ENCODE assay signal across 1 cellular context in the genomic region with DNA sequence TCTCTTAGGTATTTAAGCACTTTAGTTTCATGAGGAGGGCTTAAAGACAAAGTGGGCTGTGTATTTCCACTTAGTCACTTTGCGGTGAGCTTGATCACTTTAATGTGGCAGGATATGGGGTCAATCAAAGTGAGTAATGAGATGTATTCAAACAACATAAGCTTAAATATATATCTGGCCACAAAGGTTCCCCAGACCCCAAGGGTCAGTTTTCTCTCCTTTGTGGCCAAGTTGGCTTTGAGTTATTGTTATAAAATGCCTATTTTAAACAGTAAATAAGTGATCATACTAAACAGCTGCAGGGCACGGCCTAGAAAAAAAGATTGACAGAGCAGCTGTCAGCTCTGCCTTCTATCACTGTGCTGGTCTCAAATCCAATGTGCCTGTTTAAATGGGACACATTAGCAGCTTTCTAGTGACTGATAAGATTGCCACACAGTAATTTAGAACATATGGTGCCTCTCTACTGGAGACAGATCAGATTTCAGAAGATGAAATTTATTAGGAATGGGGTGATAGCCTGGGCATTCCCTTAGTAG.
TF ChIP-seq lines count a peak whose summit lies in the region.

No MANE protein-coding gene starts in this region.

TF ChIP-seq in GM12878, 131 proteins besides CTCF, POLR2A, EP300 and RAD21 (continued from another document):
- TF ChIP-seq, protein P1, sequence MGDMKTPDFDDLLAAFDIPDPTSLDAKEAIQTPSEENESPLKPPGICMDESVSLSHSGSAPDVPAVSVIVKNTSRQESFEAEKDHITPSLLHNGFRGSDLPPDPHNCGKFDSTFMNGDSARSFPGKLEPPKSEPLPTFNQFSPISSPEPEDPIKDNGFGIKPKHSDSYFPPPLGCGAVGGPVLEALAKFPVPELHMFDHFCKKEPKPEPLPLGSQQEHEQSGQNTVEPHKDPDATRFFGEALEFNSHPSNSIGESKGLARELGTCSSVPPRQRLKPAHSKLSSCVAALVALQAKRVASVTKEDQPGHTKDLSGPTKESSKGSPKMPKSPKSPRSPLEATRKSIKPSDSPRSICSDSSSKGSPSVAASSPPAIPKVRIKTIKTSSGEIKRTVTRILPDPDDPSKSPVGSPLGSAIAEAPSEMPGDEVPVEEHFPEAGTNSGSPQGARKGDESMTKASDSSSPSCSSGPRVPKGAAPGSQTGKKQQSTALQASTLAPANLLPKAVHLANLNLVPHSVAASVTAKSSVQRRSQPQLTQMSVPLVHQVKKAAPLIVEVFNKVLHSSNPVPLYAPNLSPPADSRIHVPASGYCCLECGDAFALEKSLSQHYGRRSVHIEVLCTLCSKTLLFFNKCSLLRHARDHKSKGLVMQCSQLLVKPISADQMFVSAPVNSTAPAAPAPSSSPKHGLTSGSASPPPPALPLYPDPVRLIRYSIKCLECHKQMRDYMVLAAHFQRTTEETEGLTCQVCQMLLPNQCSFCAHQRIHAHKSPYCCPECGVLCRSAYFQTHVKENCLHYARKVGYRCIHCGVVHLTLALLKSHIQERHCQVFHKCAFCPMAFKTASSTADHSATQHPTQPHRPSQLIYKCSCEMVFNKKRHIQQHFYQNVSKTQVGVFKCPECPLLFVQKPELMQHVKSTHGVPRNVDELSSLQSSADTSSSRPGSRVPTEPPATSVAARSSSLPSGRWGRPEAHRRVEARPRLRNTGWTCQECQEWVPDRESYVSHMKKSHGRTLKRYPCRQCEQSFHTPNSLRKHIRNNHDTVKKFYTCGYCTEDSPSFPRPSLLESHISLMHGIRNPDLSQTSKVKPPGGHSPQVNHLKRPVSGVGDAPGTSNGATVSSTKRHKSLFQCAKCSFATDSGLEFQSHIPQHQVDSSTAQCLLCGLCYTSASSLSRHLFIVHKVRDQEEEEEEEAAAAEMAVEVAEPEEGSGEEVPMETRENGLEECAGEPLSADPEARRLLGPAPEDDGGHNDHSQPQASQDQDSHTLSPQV (IDR thresholded peaks at IDR 0.05): no peak
- TF ChIP-seq SUZ12 (IDR thresholded peaks at IDR 0.05; ENCODE audit: unreplicated experiment) (no peak), TCF7 (IDR thresholded peaks at IDR 0.05; ENCODE audit: borderline replicate concordance) (peak; percentile 77; the same call in 1 of the 2 replicates), PML (IDR thresholded peaks at IDR 0.05; ENCODE audit: low read length) (no peak), NBN (IDR thresholded peaks at IDR 0.05) (no peak), RUNX3 (IDR thresholded peaks at IDR 0.05; ENCODE audit: low read length) (peak; percentile 85), SPI1 (IDR thresholded peaks at IDR 0.05; ENCODE audit: borderline replicate concordance, insufficient read depth, low read depth, low read length) (no peak), SMAD1 (IDR thresholded peaks at IDR 0.05; ENCODE audit: low read depth, partially characterized antibody) (no peak), FOXK2 (IDR thresholded peaks at IDR 0.05) (no peak), EED (IDR thresholded peaks at IDR 0.05; ENCODE audit: low read depth) (no peak), KLF5 (IDR thresholded peaks at IDR 0.05; ENCODE audit: partially characterized antibody) (no peak), USF2 (IDR thresholded peaks at IDR 0.05; ENCODE audit: borderline replicate concordance, low read depth, low read length) (no peak), PAX5 (IDR thresholded peaks at IDR 0.05; ENCODE audit: borderline replicate concordance, low read depth, low read length) (0 out of 2 replicates have a peak, but pooled peaks have one; percentile 12), PKNOX1 (IDR thresholded peaks at IDR 0.05) (peak; percentile 26; the same call in 1 of the 2 replicates), IRF4 (IDR thresholded peaks at IDR 0.05; ENCODE audit: low read depth, low read length) (no peak), NR2F1 (conservative IDR thresholded peaks at IDR 0.05) (peak; percentile 80), POLR2AphosphoS2 (IDR thresholded peaks at IDR 0.05; ENCODE audit: low read depth, low read length) (no peak), MTA3 (IDR thresholded peaks at IDR 0.05; ENCODE audit: borderline replicate concordance, low read length) (no peak)
- TF ChIP-seq, protein P2, sequence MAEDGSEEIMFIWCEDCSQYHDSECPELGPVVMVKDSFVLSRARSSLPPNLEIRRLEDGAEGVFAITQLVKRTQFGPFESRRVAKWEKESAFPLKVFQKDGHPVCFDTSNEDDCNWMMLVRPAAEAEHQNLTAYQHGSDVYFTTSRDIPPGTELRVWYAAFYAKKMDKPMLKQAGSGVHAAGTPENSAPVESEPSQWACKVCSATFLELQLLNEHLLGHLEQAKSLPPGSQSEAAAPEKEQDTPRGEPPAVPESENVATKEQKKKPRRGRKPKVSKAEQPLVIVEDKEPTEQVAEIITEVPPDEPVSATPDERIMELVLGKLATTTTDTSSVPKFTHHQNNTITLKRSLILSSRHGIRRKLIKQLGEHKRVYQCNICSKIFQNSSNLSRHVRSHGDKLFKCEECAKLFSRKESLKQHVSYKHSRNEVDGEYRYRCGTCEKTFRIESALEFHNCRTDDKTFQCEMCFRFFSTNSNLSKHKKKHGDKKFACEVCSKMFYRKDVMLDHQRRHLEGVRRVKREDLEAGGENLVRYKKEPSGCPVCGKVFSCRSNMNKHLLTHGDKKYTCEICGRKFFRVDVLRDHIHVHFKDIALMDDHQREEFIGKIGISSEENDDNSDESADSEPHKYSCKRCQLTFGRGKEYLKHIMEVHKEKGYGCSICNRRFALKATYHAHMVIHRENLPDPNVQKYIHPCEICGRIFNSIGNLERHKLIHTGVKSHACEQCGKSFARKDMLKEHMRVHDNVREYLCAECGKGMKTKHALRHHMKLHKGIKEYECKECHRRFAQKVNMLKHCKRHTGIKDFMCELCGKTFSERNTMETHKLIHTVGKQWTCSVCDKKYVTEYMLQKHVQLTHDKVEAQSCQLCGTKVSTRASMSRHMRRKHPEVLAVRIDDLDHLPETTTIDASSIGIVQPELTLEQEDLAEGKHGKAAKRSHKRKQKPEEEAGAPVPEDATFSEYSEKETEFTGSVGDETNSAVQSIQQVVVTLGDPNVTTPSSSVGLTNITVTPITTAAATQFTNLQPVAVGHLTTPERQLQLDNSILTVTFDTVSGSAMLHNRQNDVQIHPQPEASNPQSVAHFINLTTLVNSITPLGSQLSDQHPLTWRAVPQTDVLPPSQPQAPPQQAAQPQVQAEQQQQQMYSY (CRISPR knock-in tag; IDR thresholded peaks at IDR 0.05): no peak
- TF ChIP-seq, protein P3, sequence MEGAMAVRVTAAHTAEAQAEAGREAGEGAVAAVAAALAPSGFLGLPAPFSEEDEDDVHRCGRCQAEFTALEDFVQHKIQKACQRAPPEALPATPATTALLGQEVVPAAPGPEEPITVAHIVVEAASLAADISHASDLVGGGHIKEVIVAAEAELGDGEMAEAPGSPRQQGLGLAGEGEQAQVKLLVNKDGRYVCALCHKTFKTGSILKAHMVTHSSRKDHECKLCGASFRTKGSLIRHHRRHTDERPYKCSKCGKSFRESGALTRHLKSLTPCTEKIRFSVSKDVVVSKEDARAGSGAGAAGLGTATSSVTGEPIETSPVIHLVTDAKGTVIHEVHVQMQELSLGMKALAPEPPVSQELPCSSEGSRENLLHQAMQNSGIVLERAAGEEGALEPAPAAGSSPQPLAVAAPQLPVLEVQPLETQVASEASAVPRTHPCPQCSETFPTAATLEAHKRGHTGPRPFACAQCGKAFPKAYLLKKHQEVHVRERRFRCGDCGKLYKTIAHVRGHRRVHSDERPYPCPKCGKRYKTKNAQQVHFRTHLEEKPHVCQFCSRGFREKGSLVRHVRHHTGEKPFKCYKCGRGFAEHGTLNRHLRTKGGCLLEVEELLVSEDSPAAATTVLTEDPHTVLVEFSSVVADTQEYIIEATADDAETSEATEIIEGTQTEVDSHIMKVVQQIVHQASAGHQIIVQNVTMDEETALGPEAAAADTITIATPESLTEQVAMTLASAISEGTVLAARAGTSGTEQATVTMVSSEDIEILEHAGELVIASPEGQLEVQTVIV (IDR thresholded peaks at IDR 0.05; ENCODE audit: borderline replicate concordance, partially characterized antibody): no peak
